ENCODE assay signal across 2 cellular contexts in the genomic region with DNA sequence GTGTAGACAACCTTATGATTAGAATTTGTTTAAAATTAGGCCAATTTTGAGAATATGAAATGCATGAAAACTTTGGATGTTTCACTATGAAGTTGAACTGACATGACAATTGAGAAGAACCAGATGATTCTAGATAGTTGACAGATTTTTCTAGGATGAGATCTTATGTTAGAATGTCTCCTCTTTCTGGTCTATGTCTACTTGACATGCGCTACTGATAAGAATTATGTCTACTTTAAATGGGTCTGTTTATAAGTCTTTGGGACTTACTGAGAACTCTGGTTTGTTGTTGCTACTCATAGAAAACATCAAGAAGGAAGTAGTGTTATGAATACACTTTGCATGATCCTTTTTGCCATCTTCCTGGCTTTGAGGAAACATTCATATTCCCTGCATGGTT.
A peak's percentile ranks its signal among the peaks of the same experiment; 100 is the strongest.
TF ChIP-seq lines count a peak whose summit lies in the region.

No MANE protein-coding gene starts in this region.

TF ChIP-seq in A549, 52 proteins besides CTCF, POLR2A, EP300 and RAD21 (continued from another document):
- TF ChIP-seq, protein P1, sequence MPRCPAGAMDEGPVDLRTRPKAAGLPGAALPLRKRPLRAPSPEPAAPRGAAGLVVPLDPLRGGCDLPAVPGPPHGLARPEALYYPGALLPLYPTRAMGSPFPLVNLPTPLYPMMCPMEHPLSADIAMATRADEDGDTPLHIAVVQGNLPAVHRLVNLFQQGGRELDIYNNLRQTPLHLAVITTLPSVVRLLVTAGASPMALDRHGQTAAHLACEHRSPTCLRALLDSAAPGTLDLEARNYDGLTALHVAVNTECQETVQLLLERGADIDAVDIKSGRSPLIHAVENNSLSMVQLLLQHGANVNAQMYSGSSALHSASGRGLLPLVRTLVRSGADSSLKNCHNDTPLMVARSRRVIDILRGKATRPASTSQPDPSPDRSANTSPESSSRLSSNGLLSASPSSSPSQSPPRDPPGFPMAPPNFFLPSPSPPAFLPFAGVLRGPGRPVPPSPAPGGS (IDR thresholded peaks at IDR 0.05): no peak
- TF ChIP-seq NFE2L2 (conservative IDR thresholded peaks at IDR 0.05; ENCODE audit: low read length) (no peak), GATA3 (IDR thresholded peaks at IDR 0.05; ENCODE audit: borderline replicate concordance) (no peak), MAZ (IDR thresholded peaks at IDR 0.05; ENCODE audit: borderline replicate concordance, low read depth, low read length) (no peak), EHMT2 (IDR thresholded peaks at IDR 0.05; ENCODE audit: low read depth) (no peak), TFCP2L1 (CRISPR knock-in tag; IDR thresholded peaks at IDR 0.05) (no peak)
- TF ChIP-seq, protein P2, sequence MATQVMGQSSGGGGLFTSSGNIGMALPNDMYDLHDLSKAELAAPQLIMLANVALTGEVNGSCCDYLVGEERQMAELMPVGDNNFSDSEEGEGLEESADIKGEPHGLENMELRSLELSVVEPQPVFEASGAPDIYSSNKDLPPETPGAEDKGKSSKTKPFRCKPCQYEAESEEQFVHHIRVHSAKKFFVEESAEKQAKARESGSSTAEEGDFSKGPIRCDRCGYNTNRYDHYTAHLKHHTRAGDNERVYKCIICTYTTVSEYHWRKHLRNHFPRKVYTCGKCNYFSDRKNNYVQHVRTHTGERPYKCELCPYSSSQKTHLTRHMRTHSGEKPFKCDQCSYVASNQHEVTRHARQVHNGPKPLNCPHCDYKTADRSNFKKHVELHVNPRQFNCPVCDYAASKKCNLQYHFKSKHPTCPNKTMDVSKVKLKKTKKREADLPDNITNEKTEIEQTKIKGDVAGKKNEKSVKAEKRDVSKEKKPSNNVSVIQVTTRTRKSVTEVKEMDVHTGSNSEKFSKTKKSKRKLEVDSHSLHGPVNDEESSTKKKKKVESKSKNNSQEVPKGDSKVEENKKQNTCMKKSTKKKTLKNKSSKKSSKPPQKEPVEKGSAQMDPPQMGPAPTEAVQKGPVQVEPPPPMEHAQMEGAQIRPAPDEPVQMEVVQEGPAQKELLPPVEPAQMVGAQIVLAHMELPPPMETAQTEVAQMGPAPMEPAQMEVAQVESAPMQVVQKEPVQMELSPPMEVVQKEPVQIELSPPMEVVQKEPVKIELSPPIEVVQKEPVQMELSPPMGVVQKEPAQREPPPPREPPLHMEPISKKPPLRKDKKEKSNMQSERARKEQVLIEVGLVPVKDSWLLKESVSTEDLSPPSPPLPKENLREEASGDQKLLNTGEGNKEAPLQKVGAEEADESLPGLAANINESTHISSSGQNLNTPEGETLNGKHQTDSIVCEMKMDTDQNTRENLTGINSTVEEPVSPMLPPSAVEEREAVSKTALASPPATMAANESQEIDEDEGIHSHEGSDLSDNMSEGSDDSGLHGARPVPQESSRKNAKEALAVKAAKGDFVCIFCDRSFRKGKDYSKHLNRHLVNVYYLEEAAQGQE (IDR thresholded peaks at IDR 0.05): no peak
- TF ChIP-seq, protein P3, sequence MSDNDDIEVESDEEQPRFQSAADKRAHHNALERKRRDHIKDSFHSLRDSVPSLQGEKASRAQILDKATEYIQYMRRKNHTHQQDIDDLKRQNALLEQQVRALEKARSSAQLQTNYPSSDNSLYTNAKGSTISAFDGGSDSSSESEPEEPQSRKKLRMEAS (IDR thresholded peaks at IDR 0.05): no peak

TF ChIP-seq in K562, 482 proteins besides CTCF, POLR2A, EP300 and RAD21 (continues in another document):
- TF ChIP-seq, protein P4, sequence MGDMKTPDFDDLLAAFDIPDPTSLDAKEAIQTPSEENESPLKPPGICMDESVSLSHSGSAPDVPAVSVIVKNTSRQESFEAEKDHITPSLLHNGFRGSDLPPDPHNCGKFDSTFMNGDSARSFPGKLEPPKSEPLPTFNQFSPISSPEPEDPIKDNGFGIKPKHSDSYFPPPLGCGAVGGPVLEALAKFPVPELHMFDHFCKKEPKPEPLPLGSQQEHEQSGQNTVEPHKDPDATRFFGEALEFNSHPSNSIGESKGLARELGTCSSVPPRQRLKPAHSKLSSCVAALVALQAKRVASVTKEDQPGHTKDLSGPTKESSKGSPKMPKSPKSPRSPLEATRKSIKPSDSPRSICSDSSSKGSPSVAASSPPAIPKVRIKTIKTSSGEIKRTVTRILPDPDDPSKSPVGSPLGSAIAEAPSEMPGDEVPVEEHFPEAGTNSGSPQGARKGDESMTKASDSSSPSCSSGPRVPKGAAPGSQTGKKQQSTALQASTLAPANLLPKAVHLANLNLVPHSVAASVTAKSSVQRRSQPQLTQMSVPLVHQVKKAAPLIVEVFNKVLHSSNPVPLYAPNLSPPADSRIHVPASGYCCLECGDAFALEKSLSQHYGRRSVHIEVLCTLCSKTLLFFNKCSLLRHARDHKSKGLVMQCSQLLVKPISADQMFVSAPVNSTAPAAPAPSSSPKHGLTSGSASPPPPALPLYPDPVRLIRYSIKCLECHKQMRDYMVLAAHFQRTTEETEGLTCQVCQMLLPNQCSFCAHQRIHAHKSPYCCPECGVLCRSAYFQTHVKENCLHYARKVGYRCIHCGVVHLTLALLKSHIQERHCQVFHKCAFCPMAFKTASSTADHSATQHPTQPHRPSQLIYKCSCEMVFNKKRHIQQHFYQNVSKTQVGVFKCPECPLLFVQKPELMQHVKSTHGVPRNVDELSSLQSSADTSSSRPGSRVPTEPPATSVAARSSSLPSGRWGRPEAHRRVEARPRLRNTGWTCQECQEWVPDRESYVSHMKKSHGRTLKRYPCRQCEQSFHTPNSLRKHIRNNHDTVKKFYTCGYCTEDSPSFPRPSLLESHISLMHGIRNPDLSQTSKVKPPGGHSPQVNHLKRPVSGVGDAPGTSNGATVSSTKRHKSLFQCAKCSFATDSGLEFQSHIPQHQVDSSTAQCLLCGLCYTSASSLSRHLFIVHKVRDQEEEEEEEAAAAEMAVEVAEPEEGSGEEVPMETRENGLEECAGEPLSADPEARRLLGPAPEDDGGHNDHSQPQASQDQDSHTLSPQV (IDR thresholded peaks at IDR 0.05): peak; percentile 61; the same call in 1 of the 2 replicates
- TF ChIP-seq MEIS2 (IDR thresholded peaks at IDR 0.05; ENCODE audit: partially characterized antibody): peak; percentile 45
- no peak for TF ChIP-seq HMGXB4 (CRISPR knock-in tag; IDR thresholded peaks at IDR 0.05)
- TF ChIP-seq FIP1L1 (IDR thresholded peaks at IDR 0.05; ENCODE audit: low read depth, low read length, poor library complexity, severe bottlenecking): no peak
- peak in 1 of 2 experiments; percentile 35; a peak in 2 of 4 replicates for TF ChIP-seq NRF1 (conservative IDR thresholded peaks at IDR 0.05 in 1 of 2, IDR thresholded peaks at IDR 0.05 in 1 of 2)
- TF ChIP-seq, protein P5, sequence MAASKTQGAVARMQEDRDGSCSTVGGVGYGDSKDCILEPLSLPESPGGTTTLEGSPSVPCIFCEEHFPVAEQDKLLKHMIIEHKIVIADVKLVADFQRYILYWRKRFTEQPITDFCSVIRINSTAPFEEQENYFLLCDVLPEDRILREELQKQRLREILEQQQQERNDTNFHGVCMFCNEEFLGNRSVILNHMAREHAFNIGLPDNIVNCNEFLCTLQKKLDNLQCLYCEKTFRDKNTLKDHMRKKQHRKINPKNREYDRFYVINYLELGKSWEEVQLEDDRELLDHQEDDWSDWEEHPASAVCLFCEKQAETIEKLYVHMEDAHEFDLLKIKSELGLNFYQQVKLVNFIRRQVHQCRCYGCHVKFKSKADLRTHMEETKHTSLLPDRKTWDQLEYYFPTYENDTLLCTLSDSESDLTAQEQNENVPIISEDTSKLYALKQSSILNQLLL (CRISPR knock-in tag; IDR thresholded peaks at IDR 0.05; ENCODE audit: borderline replicate concordance): no peak
- TF ChIP-seq, protein P6, sequence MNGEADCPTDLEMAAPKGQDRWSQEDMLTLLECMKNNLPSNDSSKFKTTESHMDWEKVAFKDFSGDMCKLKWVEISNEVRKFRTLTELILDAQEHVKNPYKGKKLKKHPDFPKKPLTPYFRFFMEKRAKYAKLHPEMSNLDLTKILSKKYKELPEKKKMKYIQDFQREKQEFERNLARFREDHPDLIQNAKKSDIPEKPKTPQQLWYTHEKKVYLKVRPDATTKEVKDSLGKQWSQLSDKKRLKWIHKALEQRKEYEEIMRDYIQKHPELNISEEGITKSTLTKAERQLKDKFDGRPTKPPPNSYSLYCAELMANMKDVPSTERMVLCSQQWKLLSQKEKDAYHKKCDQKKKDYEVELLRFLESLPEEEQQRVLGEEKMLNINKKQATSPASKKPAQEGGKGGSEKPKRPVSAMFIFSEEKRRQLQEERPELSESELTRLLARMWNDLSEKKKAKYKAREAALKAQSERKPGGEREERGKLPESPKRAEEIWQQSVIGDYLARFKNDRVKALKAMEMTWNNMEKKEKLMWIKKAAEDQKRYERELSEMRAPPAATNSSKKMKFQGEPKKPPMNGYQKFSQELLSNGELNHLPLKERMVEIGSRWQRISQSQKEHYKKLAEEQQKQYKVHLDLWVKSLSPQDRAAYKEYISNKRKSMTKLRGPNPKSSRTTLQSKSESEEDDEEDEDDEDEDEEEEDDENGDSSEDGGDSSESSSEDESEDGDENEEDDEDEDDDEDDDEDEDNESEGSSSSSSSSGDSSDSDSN (IDR thresholded peaks at IDR 0.05; ENCODE audit: borderline replicate concordance in 1 of 2, low read depth in 2 of 2, low read length in 2 of 2): no peak
- TF ChIP-seq NFATC3 (IDR thresholded peaks at IDR 0.05): no peak
- TF ChIP-seq ZKSCAN8 (CRISPR knock-in tag; IDR thresholded peaks at IDR 0.05): no peak
- TF ChIP-seq ARID3B (CRISPR knock-in tag; IDR thresholded peaks at IDR 0.05; ENCODE audit: borderline replicate concordance): no peak
- TF ChIP-seq KHSRP (IDR thresholded peaks at IDR 0.05): no peak
- no peak for TF ChIP-seq BRD9 (IDR thresholded peaks at IDR 0.05; ENCODE audit: low read depth, partially characterized antibody)
- TF ChIP-seq, protein P7, sequence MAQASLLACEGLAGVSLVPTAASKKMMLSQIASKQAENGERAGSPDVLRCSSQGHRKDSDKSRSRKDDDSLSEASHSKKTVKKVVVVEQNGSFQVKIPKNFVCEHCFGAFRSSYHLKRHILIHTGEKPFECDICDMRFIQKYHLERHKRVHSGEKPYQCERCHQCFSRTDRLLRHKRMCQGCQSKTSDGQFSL (CRISPR knock-in tag; IDR thresholded peaks at IDR 0.05): no peak
- TF ChIP-seq, protein P7 (tag; IDR thresholded peaks at IDR 0.05): 0 out of 4 replicates have a peak, but pooled peaks of 1 of the 2 experiments have one; percentile 57
- TF ChIP-seq GTF2E2 (tag; IDR thresholded peaks at IDR 0.05): no peak
- TF ChIP-seq, protein P8, sequence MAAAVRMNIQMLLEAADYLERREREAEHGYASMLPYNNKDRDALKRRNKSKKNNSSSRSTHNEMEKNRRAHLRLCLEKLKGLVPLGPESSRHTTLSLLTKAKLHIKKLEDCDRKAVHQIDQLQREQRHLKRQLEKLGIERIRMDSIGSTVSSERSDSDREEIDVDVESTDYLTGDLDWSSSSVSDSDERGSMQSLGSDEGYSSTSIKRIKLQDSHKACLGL (CRISPR knock-in tag; IDR thresholded peaks at IDR 0.05; ENCODE audit: borderline replicate concordance, poor library complexity, severe bottlenecking): no peak
- TF ChIP-seq ZNF699 (CRISPR knock-in tag; IDR thresholded peaks at IDR 0.05; ENCODE audit: insufficient replicate concordance): no peak
- no peak for TF ChIP-seq ZNF165 (CRISPR knock-in tag; IDR thresholded peaks at IDR 0.05; ENCODE audit: borderline replicate concordance)
- TF ChIP-seq CBFB (CRISPR knock-in tag; IDR thresholded peaks at IDR 0.05): no peak
- TF ChIP-seq ZNF124 (CRISPR knock-in tag; IDR thresholded peaks at IDR 0.05): no peak
- no peak for TF ChIP-seq ZNF146 (CRISPR knock-in tag; IDR thresholded peaks at IDR 0.05; ENCODE audit: unreplicated experiment)
- TF ChIP-seq ZNF232 (CRISPR knock-in tag; IDR thresholded peaks at IDR 0.05): no peak
- no peak for TF ChIP-seq ZNF316 (IDR thresholded peaks at IDR 0.05)
- TF ChIP-seq ZNF174 (CRISPR knock-in tag; IDR thresholded peaks at IDR 0.05): no peak
- TF ChIP-seq MED1 (CRISPR knock-in tag; IDR thresholded peaks at IDR 0.05; ENCODE audit: borderline replicate concordance): no peak
- no peak for TF ChIP-seq WHSC1 (IDR thresholded peaks at IDR 0.05; ENCODE audit: low read length)
- no peak for TF ChIP-seq ZFX (CRISPR knock-in tag; IDR thresholded peaks at IDR 0.05)
- TF ChIP-seq KLF16 (IDR thresholded peaks at IDR 0.05): no peak
- 0 out of 2 replicates have a peak, but pooled peaks have one; percentile 37 for TF ChIP-seq ZNF589 (CRISPR knock-in tag; IDR thresholded peaks at IDR 0.05; ENCODE audit: low read depth)
- TF ChIP-seq, protein P9, sequence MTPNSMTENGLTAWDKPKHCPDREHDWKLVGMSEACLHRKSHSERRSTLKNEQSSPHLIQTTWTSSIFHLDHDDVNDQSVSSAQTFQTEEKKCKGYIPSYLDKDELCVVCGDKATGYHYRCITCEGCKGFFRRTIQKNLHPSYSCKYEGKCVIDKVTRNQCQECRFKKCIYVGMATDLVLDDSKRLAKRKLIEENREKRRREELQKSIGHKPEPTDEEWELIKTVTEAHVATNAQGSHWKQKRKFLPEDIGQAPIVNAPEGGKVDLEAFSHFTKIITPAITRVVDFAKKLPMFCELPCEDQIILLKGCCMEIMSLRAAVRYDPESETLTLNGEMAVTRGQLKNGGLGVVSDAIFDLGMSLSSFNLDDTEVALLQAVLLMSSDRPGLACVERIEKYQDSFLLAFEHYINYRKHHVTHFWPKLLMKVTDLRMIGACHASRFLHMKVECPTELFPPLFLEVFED (CRISPR knock-in tag; conservative IDR thresholded peaks at IDR 0.05): no peak
- TF ChIP-seq HSF4 (CRISPR knock-in tag; IDR thresholded peaks at IDR 0.05; ENCODE audit: borderline replicate concordance): no peak
